In genomic region chr14:101233391-101233790, GRCh38 we compare ENCODE assay signal across 23 cellular contexts.
DNase-seq lines count a peak whose midpoint lies in the region; ATAC-seq and TF ChIP-seq lines count a peak whose summit lies in the region.
"Had no signal": no experiment of that assay in that cellular context is flagged by ENCODE, and none has a peak within 500 bp of the region (broad histone marks: within the 10 kb centered on the region; RNA-seq: fewer than 3 reads in every experiment).

No MANE protein-coding gene starts in this region.

- H3K27ac ChIP-seq in hepatocyte, result peak overlapping the region; percentile 33
- H3K27ac ChIP-seq: 22Rv1, KMS-11, Peyer's patch had no signal

- H4K20me1 ChIP-seq in hepatocyte (ENCODE audit: insufficient read depth, poor library complexity, severe bottlenecking), result no peaks in the 10 kb centered on the region

- no peak for ATAC-seq in natural killer cell treated with Interleukin-12 subunit alpha and Interleukin-12 subunit beta and Interleukin-15 and Interleukin-18, amount 100 ng/mL, for 72 hours
- ATAC-seq in natural killer cell (no peak), GM19324 (IDR thresholded peaks at IDR 0.05; ENCODE audit: low FRiP score, unreplicated experiment) (no peak)
- ATAC-seq: SK-N-SH treated with all-trans-retinoic acid at 6 μM for 48 hours had no signal

- no peaks in the 10 kb centered on the region for H3K27me3 ChIP-seq in hepatocyte
- H3K27me3 ChIP-seq: Peyer's patch had no signal

- H3K4me3 ChIP-seq in hepatocyte, result no peak overlapping the region
- H3K4me3 ChIP-seq: Peyer's patch had no signal

- H3K9me2 ChIP-seq in hepatocyte (replicated peaks; ENCODE audit: insufficient read depth), result no peaks in the 10 kb centered on the region

- TF ChIP-seq CTCF in natural killer cell (IDR thresholded peaks at IDR 0.05), result no peak
- no peak for TF ChIP-seq CTCF in hepatocyte (IDR thresholded peaks at IDR 0.05; ENCODE audit: poor library complexity)
- TF ChIP-seq CTCF in nephron (IDR thresholded peaks at IDR 0.05; ENCODE audit: unreplicated experiment in 3 of 3), result no peak
- no peak for TF ChIP-seq CTCF in osteocyte (IDR thresholded peaks at IDR 0.05)

- H3K36me3 ChIP-seq in hepatocyte (replicated peaks; ENCODE audit: insufficient read depth, low read depth), result no peaks in the 10 kb centered on the region
- H3K36me3 ChIP-seq: Peyer's patch had no signal

- H3K27ac Mint-ChIP-seq in natural killer cell treated with Interleukin-12 subunit alpha and Interleukin-12 subunit beta and Interleukin-15 and Interleukin-18, amount 100 ng/mL, for 72 hours, result no peak overlapping the region
- H3K27ac Mint-ChIP-seq in natural killer cell (no peak overlapping the region), nephron (peak overlapping the region in 2 of 3 experiments; percentile 93), osteocyte (ENCODE audit: unreplicated experiment) (no peak overlapping the region)
- H3K27ac Mint-ChIP-seq: CD14-positive monocyte had no signal

- H3K4me3 Mint-ChIP-seq in natural killer cell treated with Interleukin-12 subunit alpha and Interleukin-12 subunit beta and Interleukin-15 and Interleukin-18, amount 100 ng/mL, for 72 hours, result no peak overlapping the region
- H3K4me3 Mint-ChIP-seq in natural killer cell (no peak overlapping the region), nephron (peak overlapping the region in 1 of 3 experiments; percentile 29), osteocyte (ENCODE audit: unreplicated experiment) (no peak overlapping the region)
- H3K4me3 Mint-ChIP-seq: CD14-positive monocyte had no signal

- no peaks in the 10 kb centered on the region for H3K9me3 ChIP-seq in hepatocyte (ENCODE audit: low read depth)
- H3K9me3 ChIP-seq: Peyer's patch had no signal

- H3K27me3 Mint-ChIP-seq in natural killer cell treated with Interleukin-12 subunit alpha and Interleukin-12 subunit beta and Interleukin-15 and Interleukin-18, amount 100 ng/mL, for 72 hours, result peaks cover 0 to 3% of the 10 kb centered on the region in 2 donors
- H3K27me3 Mint-ChIP-seq in natural killer cell (ENCODE audit: low read depth in 2 of 2) (peaks cover 0 to 5% of the 10 kb centered on the region in 2 donors), nephron (ENCODE audit: low read depth) (peaks cover 4% of the 10 kb centered on the region), osteocyte (ENCODE audit: unreplicated experiment) (no peaks in the 10 kb centered on the region)

- WGBS in hepatocyte (ENCODE audit: low lambda C conversion rate, missing lambda C conversion rate), result 80% methylated on average over 12 of the region's 12 CpGs

- no peaks in the 10 kb centered on the region for H3K79me2 ChIP-seq in hepatocyte

- H3K36me3 Mint-ChIP-seq in natural killer cell treated with Interleukin-12 subunit alpha and Interleukin-12 subunit beta and Interleukin-15 and Interleukin-18, amount 100 ng/mL, for 72 hours, result no peaks in the 10 kb centered on the region
- no peaks in the 10 kb centered on the region for H3K36me3 Mint-ChIP-seq in natural killer cell
- H3K36me3 Mint-ChIP-seq in nephron (ENCODE audit: low read depth), result no peaks in the 10 kb centered on the region
- no peaks in the 10 kb centered on the region for H3K36me3 Mint-ChIP-seq in osteocyte (ENCODE audit: unreplicated experiment)
- H3K36me3 Mint-ChIP-seq: CD14-positive monocyte had no signal

- peak; percentile 15 for DNase-seq in natural killer cell treated with Interleukin-12 subunit alpha and Interleukin-12 subunit beta and Interleukin-15 and Interleukin-18, amount 100 ng/mL, for 72 hours (ENCODE audit: low spot score)
- DNase-seq in natural killer cell, result no peak
- DNase-seq in hepatocyte (ENCODE audit: low spot score), result no peak
- no peak for DNase-seq in GM19240 (ENCODE audit: insufficient read length, low spot score)
- no peak for DNase-seq in osteocyte (ENCODE audit: extremely low spot score, unreplicated experiment)
- DNase-seq in activated gamma-delta T cell treated with Interleukin-2 at 50 U/mL for 16 hours, result no peak
- DNase-seq: DMS53, EL, GF-D8, HCEC 1CT, NCI-H1105 treated with DMSO at 0.1 percent for 48 hours, NCI-H2081, NCI-H2171, NCI-H345, NCI-H524, NCI-H82 had no signal

- intact Hi-C loops in natural killer cell (cut with micrococcal nuclease), result no loop called here

- no peaks in the 10 kb centered on the region for H3K4me1 Mint-ChIP-seq in natural killer cell treated with Interleukin-12 subunit alpha and Interleukin-12 subunit beta and Interleukin-15 and Interleukin-18, amount 100 ng/mL, for 72 hours (ENCODE audit: low read depth in 2 of 2)
- H3K4me1 Mint-ChIP-seq in natural killer cell (no peaks in the 10 kb centered on the region), nephron (peaks cover 43% of the 10 kb centered on the region), osteocyte (ENCODE audit: unreplicated experiment) (no peaks in the 10 kb centered on the region)
- H3K4me1 Mint-ChIP-seq: CD14-positive monocyte had no signal

- H2AFZ ChIP-seq in hepatocyte, result no peak overlapping the region

- no peak overlapping the region for H3K4me2 ChIP-seq in hepatocyte
- H3K4me2 ChIP-seq: KMS-11 had no signal

- peaks cover 22% of the 10 kb centered on the region for H3K4me1 ChIP-seq in hepatocyte (ENCODE audit: insufficient read depth)
- H3K4me1 ChIP-seq: Peyer's patch had no signal

- no peaks in the 10 kb centered on the region for H3K9me3 Mint-ChIP-seq in natural killer cell treated with Interleukin-12 subunit alpha and Interleukin-12 subunit beta and Interleukin-15 and Interleukin-18, amount 100 ng/mL, for 72 hours
- H3K9me3 Mint-ChIP-seq in natural killer cell, result no peaks in the 10 kb centered on the region
- H3K9me3 Mint-ChIP-seq in nephron, result no peaks in the 10 kb centered on the region
- H3K9me3 Mint-ChIP-seq in osteocyte (ENCODE audit: unreplicated experiment), result no peaks in the 10 kb centered on the region

Comparison
In these comparisons a context has a peak if more than half of its experiments do, and no peak if none do; other contexts are left out.
1. H3K27ac Mint-ChIP-seq: peak in nephron (2 of 3); none in natural killer cell treated with Interleukin-12 subunit alpha and Interleukin-12 subunit beta and Interleukin-15 and Interleukin-18, amount 100 ng/mL, for 72 hours (0 of 2), natural killer cell (0 of 2) and osteocyte (single experiment).